ENCODE assay signal across 17 cellular contexts in genomic region chr12:26678697-26679660, GRCh38.
DNase-seq lines count a peak whose midpoint lies in the region; ATAC-seq, FAIRE-seq and TF ChIP-seq lines count a peak whose summit lies in the region.
"Had no signal": no experiment of that assay in that cellular context is flagged by ENCODE, and none has a peak within 500 bp of the region (broad histone marks: within the 10 kb centered on the region; RNA-seq: fewer than 3 reads in every experiment).

No MANE protein-coding gene starts in this region.

- TF ChIP-seq RAD21 in K562 (CRISPR knock-in tag; conservative IDR thresholded peaks at IDR 0.05 in 1 of 2, IDR thresholded peaks at IDR 0.05 in 1 of 2): no peak

- no peak overlapping the region for H3K4me3 ChIP-seq in HUES64 (ENCODE audit: low read length)
- no peak overlapping the region for H3K4me3 ChIP-seq in K562

- no peak for TF ChIP-seq EP300 in K562 (IDR thresholded peaks at IDR 0.05; ENCODE audit: low read length)

- no peak for TF ChIP-seq CTCF in CD4-positive, alpha-beta T cell (IDR thresholded peaks at IDR 0.05)
- no peak for TF ChIP-seq CTCF in K562 (IDR thresholded peaks at IDR 0.05 in 2 of 3, conservative IDR thresholded peaks at IDR 0.05 in 1 of 3; ENCODE audit: insufficient read depth in 2 of 3, low read depth in 1 of 3, low read length in 3 of 3)

- H3K27me3 ChIP-seq in CD4-positive, alpha-beta T cell (ENCODE audit: control insufficient read depth, insufficient read depth, low read length): no peaks in the 10 kb centered on the region
- H3K27me3 ChIP-seq in HUES64 (ENCODE audit: insufficient read depth, low read length): no peaks in the 10 kb centered on the region
- H3K27me3 ChIP-seq in K562 (ENCODE audit: control insufficient read depth in 2 of 2, insufficient read depth in 2 of 2, low read length in 2 of 2): no peaks in the 10 kb centered on the region; a peak in 1 of 5 replicates
- H3K27me3 ChIP-seq: brain microvascular endothelial cell, foreskin keratinocyte had no signal

- H3K4me1 ChIP-seq in HUES64 (ENCODE audit: insufficient read depth, low read length) (peaks cover 38% of the 10 kb centered on the region), K562 (replicated peaks in 1 of 2; ENCODE audit: control insufficient read depth in 2 of 2, insufficient read depth in 2 of 2, low read length in 2 of 2) (no peaks in the 10 kb centered on the region; a peak in 1 of 5 replicates)

- FAIRE-seq in K562 (lab: Jason Lieb, UNC): no peak

- H3K4me1 Mint-ChIP-seq in CD4-positive, alpha-beta T cell (ENCODE audit: low read depth): no peaks in the 10 kb centered on the region

- intact Hi-C loops in CD4-positive, alpha-beta T cell (cut with DNase I, micrococcal nuclease): no loop called here
- intact Hi-C loops in K562 (cut with micrococcal nuclease): no loop called here

- no peaks in the 10 kb centered on the region for H3K9me1 ChIP-seq in K562 (ENCODE audit: control insufficient read depth, insufficient read depth, low read length)

- 12% methylated on average over 4 of the region's 4 CpGs for WGBS in HUES64
- WGBS in K562 (ENCODE audit: insufficient coverage, low coverage, missing lambda C conversion rate): 11% methylated on average over 4 of the region's 4 CpGs

- H3K79me2 ChIP-seq in K562 (ENCODE audit: control insufficient read depth, insufficient read depth, low read length): no peaks in the 10 kb centered on the region

- peaks cover 3% of the 10 kb centered on the region for H3K9me3 ChIP-seq in CD4-positive, alpha-beta T cell (ENCODE audit: control insufficient read depth, low read length)
- H3K9me3 ChIP-seq in HUES64 (ENCODE audit: insufficient read depth, low read depth, low read length): peaks cover 12% of the 10 kb centered on the region
- H3K9me3 ChIP-seq in K562 (replicated peaks; ENCODE audit: control insufficient read depth, insufficient read depth, low read depth, low read length): no peaks in the 10 kb centered on the region; the same call in 1 of the 2 replicates

- H3K36me3 ChIP-seq in HUES64 (ENCODE audit: insufficient read depth, low read length) (peaks cover 23% of the 10 kb centered on the region), K562 (ENCODE audit: control insufficient read depth, insufficient read depth, low read length) (no peaks in the 10 kb centered on the region)

- H3K9ac ChIP-seq in HUES64 (ENCODE audit: low read depth, low read length) (peak overlapping the region; percentile 28; the same call in 1 of the 2 replicates), K562 (ENCODE audit: insufficient read depth in 1 of 2, low read depth in 2 of 2, low read length in 2 of 2) (no peak overlapping the region)

- no peaks in the 10 kb centered on the region for H3K27me3 Mint-ChIP-seq in CD4-positive, alpha-beta T cell
- H3K27me3 Mint-ChIP-seq: activated CD4-positive, alpha-beta memory T cell treated with anti-CD3 and anti-CD28 coated beads for 36 hours; natural killer cell treated with Interleukin-12 subunit alpha and Interleukin-12 subunit beta and Interleukin-15 and Interleukin-18, amount 100 ng/mL, for 72 hours had no signal

- no peak overlapping the region for H3K4me3 Mint-ChIP-seq in CD4-positive, alpha-beta T cell
- H3K4me3 Mint-ChIP-seq: activated CD4-positive, alpha-beta memory T cell treated with anti-CD3 and anti-CD28 coated beads for 36 hours; natural killer cell treated with Interleukin-12 subunit alpha and Interleukin-12 subunit beta and Interleukin-15 and Interleukin-18, amount 100 ng/mL, for 72 hours had no signal

- H3K27ac Mint-ChIP-seq in CD4-positive, alpha-beta T cell: peak overlapping the region; percentile 35
- H3K27ac Mint-ChIP-seq: activated CD4-positive, alpha-beta memory T cell treated with anti-CD3 and anti-CD28 coated beads for 36 hours; natural killer cell treated with Interleukin-12 subunit alpha and Interleukin-12 subunit beta and Interleukin-15 and Interleukin-18, amount 100 ng/mL, for 72 hours had no signal

- POLR2A ChIA-PET in CD4-positive, alpha-beta T cell (lab: Charles Lee): no interaction called here
- POLR2A ChIA-PET in K562 (lab: Yijun Ruan, JAX): interaction anchor here (0.6 to 0.7 kb wide), 2 partner anchors 14 to 22 kb away, joined by 3 read pairs; no protein-coding TSS in a partner anchor

- H4K20me1 ChIP-seq in K562 (replicated peaks; ENCODE audit: control insufficient read depth, insufficient read depth, low read length): no peaks in the 10 kb centered on the region

- no peak for DNase-seq in CD4-positive, alpha-beta T cell
- DNase-seq in K562 (ENCODE audit: extremely low read depth in 1 of 4, low spot score in 3 of 4) (no peak), lung microvascular endothelial cell (ENCODE audit: low read depth in 2 of 2) (peak; percentile 54 to 79), occipital lobe (lab: John Stamatoyannopoulos, UW) (no peak), G401 (ENCODE audit: low spot score) (no peak)
- DNase-seq: activated CD4-positive, alpha-beta memory T cell treated with anti-CD3 and anti-CD28 coated beads for 36 hours; activated gamma-delta T cell treated with Interleukin-2 at 50 U/mL for 16 hours; brain microvascular endothelial cell; foreskin keratinocyte; GDM1; NCI-H2227 treated with DMSO at 0.1 percent for 48 hours; stimulated activated naive CD4-positive, alpha-beta T cell had no signal

- H2AFZ ChIP-seq in K562 (ENCODE audit: low read depth, low read length): no peak overlapping the region

- H3K27ac ChIP-seq in CD4-positive, alpha-beta T cell (ENCODE audit: low read depth, low read length): no peak overlapping the region
- peak overlapping the region; percentile 82 for H3K27ac ChIP-seq in HUES64 (ENCODE audit: low read depth, low read length)
- H3K27ac ChIP-seq in K562 (ENCODE audit: extremely low read depth, low read depth, low read length): no peak overlapping the region
- H3K27ac ChIP-seq: brain microvascular endothelial cell, foreskin keratinocyte, HL-60 had no signal

- no peak for ATAC-seq in CD4-positive, alpha-beta T cell (ENCODE audit: poor library complexity)
- ATAC-seq in K562 (peak; percentile 63; the same call in 1 of the 3 replicates), GM19463 (IDR thresholded peaks at IDR 0.05; ENCODE audit: unreplicated experiment) (no peak), HG03460 (IDR thresholded peaks at IDR 0.05; ENCODE audit: unreplicated experiment) (no peak)
- ATAC-seq: foreskin keratinocyte; natural killer cell treated with Interleukin-12 subunit alpha and Interleukin-12 subunit beta and Interleukin-15 and Interleukin-18, amount 100 ng/mL, for 72 hours had no signal

- TF ChIP-seq POLR2A in K562 (conservative IDR thresholded peaks at IDR 0.05): no peak

- no peaks in the 10 kb centered on the region for H3K9me3 Mint-ChIP-seq in CD4-positive, alpha-beta T cell
- H3K9me3 Mint-ChIP-seq: natural killer cell treated with Interleukin-12 subunit alpha and Interleukin-12 subunit beta and Interleukin-15 and Interleukin-18, amount 100 ng/mL, for 72 hours had no signal

- CTCF ChIA-PET in CD4-positive, alpha-beta T cell (lab: Charles Lee): no interaction called here
- CTCF ChIA-PET in K562 (lab: Yijun Ruan, JAX; ENCODE audit: low intra/inter-chr PET ratio): no interaction called here

- H3K4me2 ChIP-seq in K562 (ENCODE audit: insufficient read depth, low read length): no peak overlapping the region

- in situ Hi-C loops in K562 (cut with MboI): no loop called here
- in situ Hi-C loops in G401 (cut with HindIII; ENCODE audit: low sequenced_read_pairs): no loop called here

- peaks cover 69% of the 10 kb centered on the region for H3K36me3 Mint-ChIP-seq in CD4-positive, alpha-beta T cell (ENCODE audit: low read depth)

- BruUV-seq in K562 (replicated peaks; lab: Mats Ljungman, UMichigan): no TSS peak

TF ChIP-seq in K562, 482 proteins besides CTCF, POLR2A, EP300 and RAD21 (continues in another document):
- TF ChIP-seq ETV1 (tag; conservative IDR thresholded peaks at IDR 0.05; ENCODE audit: low read depth) (0 out of 2 replicates have a peak, but pooled peaks have one; percentile 32), HMBOX1 (IDR thresholded peaks at IDR 0.05) (peak; percentile 82), MLLT1 (IDR thresholded peaks at IDR 0.05) (no peak), ADNP (tag; IDR thresholded peaks at IDR 0.05) (no peak), ARID3B (CRISPR knock-in tag; IDR thresholded peaks at IDR 0.05; ENCODE audit: borderline replicate concordance) (no peak), ATF7 (IDR thresholded peaks at IDR 0.05) (no peak), ZNF140 (CRISPR knock-in tag; IDR thresholded peaks at IDR 0.05) (no peak), ZNF696 (CRISPR knock-in tag; conservative IDR thresholded peaks at IDR 0.05) (no peak), HMG20A (CRISPR knock-in tag; conservative IDR thresholded peaks at IDR 0.05) (no peak)

Comparison
In these comparisons a context has a peak if more than half of its experiments do, and no peak if none do; other contexts are left out.
1. DNase-seq: peak in lung microvascular endothelial cell (2 of 2); none in CD4-positive, alpha-beta T cell (0 of 10), K562 (0 of 4), occipital lobe (single experiment) and G401 (single experiment).